8 cellular contexts compared by ENCODE assay signal in genomic region chr12:65881348-65881961, GRCh38. TPM values are rescaled to one million over a fixed set of nuclear protein-coding genes. Genes with fewer than 3 reads are reported as not detected.
DNase-seq lines count a peak whose midpoint lies in the region; TF ChIP-seq lines count a peak whose summit lies in the region.
"Had no signal": no experiment of that assay in that cellular context is flagged by ENCODE, and none has a peak within 500 bp of the region (broad histone marks: within the 10 kb centered on the region; RNA-seq: fewer than 3 reads in every experiment).

No MANE protein-coding gene starts in this region.

- peaks cover 0 to 27% (median 14%) of the 10 kb centered on the region in 4 donors for H3K4me1 ChIP-seq in tibial artery

- H3K4me1 Mint-ChIP-seq in dendritic cell treated with granulocyte-macrophage colony-stimulating factor and Interleukin-4, amounts not matched to agents 40 ng/mL and 50 ng/mL, for 4 days (ENCODE audit: low read depth) = peaks cover 27% of the 10 kb centered on the region

- no peaks in the 10 kb centered on the region for H3K36me3 ChIP-seq in tibial artery

- peak overlapping the region; percentile 23 to 46 for H3K4me3 ChIP-seq in tibial artery

- H3K9me3 Mint-ChIP-seq in dendritic cell treated with granulocyte-macrophage colony-stimulating factor and Interleukin-4, amounts not matched to agents 40 ng/mL and 50 ng/mL, for 4 days = no peaks in the 10 kb centered on the region

- intact Hi-C loops in dendritic cell treated with granulocyte-macrophage colony-stimulating factor and Interleukin-4, amounts not matched to agents 40 ng/mL and 50 ng/mL, for 4 days (cut with micrococcal nuclease) = loop anchor here (5.0 kb wide), 1 partner anchor 59 kb away; the partner anchor contains the start of gene HMGA2
- intact Hi-C loops in tibial artery (cut with DNase I; ENCODE audit: low total_unique reads) = no loop called here

- no peaks in the 10 kb centered on the region for H3K9me3 ChIP-seq in tibial artery

- peak; percentile 88 for DNase-seq in LHCN-M2 (ENCODE audit: low read depth)
- DNase-seq in medulla oblongata (ENCODE audit: extremely low spot score) = peak; percentile 44
- peak; percentile 67 to 70 for DNase-seq in tibial artery
- no peak for DNase-seq in LoVo (ENCODE audit: low spot score)
- DNase-seq in stimulated activated CD4-positive, alpha-beta T cell treated with anti-CD3 and anti-CD28 coated beads, Interleukin-2, amount 100 ng/mL, for 24 hours = no peak
- no peak for DNase-seq in activated CD4-positive, alpha-beta T cell treated with anti-CD3 and anti-CD28 coated beads for 1 hour

- no peaks in the 10 kb centered on the region for H3K36me3 Mint-ChIP-seq in dendritic cell treated with granulocyte-macrophage colony-stimulating factor and Interleukin-4, amounts not matched to agents 40 ng/mL and 50 ng/mL, for 4 days (ENCODE audit: low read depth)
- H3K36me3 Mint-ChIP-seq: activated naive CD8-positive, alpha-beta T cell had no signal

- H3K27me3 ChIP-seq in tibial artery = no peaks in the 10 kb centered on the region

- peaks cover 9% of the 10 kb centered on the region for H3K27me3 Mint-ChIP-seq in dendritic cell treated with granulocyte-macrophage colony-stimulating factor and Interleukin-4, amounts not matched to agents 40 ng/mL and 50 ng/mL, for 4 days

- peak overlapping the region; percentile 72 for H3K4me3 Mint-ChIP-seq in dendritic cell treated with granulocyte-macrophage colony-stimulating factor and Interleukin-4, amounts not matched to agents 40 ng/mL and 50 ng/mL, for 4 days
- H3K4me3 Mint-ChIP-seq: activated naive CD8-positive, alpha-beta T cell had no signal

- peak overlapping the region; percentile 62 for H3K27ac Mint-ChIP-seq in dendritic cell treated with granulocyte-macrophage colony-stimulating factor and Interleukin-4, amounts not matched to agents 40 ng/mL and 50 ng/mL, for 4 days
- H3K27ac Mint-ChIP-seq: activated naive CD8-positive, alpha-beta T cell had no signal

- H3K27ac ChIP-seq in tibial artery = peak overlapping the region in 1 of 2 donors; percentile 19

- TF ChIP-seq CTCF in tibial artery (IDR thresholded peaks at IDR 0.05) = no peak

RNA-seq across cellular contexts. Expression of gene HMGA2, which starts 57.2 kb away (rescaled TPM):
- total RNA-seq in LHCN-M2 (2014; rRNA removed) = 51.0 and 53.2 TPM in 2 replicates
- polyA plus RNA-seq in LHCN-M2 (2012) = 23.8 TPM

Comparison
In these comparisons a context has a peak if more than half of its experiments do, and no peak if none do; other contexts are left out.
1. DNase-seq: peak in LHCN-M2 (single experiment), medulla oblongata (single experiment) and tibial artery (2 of 2); none in LoVo (single experiment), stimulated activated CD4-positive, alpha-beta T cell treated with anti-CD3 and anti-CD28 coated beads, Interleukin-2, amount 100 ng/mL, for 24 hours (0 of 2) and activated CD4-positive, alpha-beta T cell treated with anti-CD3 and anti-CD28 coated beads for 1 hour (single experiment).